Comparison of ENCODE assay signal across 7 cellular contexts in the genomic region with DNA sequence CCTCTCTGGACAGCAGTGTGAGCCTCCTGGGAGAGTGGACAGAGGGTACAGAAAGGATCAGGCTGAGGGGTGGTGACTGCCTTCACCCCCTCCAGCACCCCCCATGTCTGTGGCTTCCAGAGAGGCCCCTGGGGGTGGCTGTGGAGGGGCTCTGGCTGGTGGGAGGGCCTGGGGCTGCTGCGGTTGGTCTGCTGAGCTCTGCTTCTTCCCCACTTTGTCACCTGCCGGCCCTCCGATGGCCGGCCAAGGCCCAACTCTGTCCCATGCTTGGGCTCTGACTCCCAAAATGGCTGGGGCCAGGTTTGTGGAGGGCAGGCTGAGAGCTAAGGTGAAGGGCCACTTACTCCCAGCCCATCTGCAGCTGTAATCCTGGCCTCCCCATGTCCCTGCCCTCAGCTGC.
"Had no signal": no experiment of that assay in that cellular context is flagged by ENCODE, and none has a peak within 500 bp of the region (broad histone marks: within the 10 kb centered on the region; RNA-seq: fewer than 3 reads in every experiment).

No MANE protein-coding gene starts in this region.

- ATAC-seq: HepG2, K562 had no signal

- H3K4me2 ChIP-seq: KMS-11 had no signal

- H3K27ac ChIP-seq: HL-60, KMS-11 had no signal

- DNase-seq: IMR-90, KBM-7, KG1 had no signal

- H3K4me3 ChIP-seq: K562 had no signal

- H3K9ac ChIP-seq: KMS-11 had no signal
